ENCODE assay signal across 13 cellular contexts in the genomic region with DNA sequence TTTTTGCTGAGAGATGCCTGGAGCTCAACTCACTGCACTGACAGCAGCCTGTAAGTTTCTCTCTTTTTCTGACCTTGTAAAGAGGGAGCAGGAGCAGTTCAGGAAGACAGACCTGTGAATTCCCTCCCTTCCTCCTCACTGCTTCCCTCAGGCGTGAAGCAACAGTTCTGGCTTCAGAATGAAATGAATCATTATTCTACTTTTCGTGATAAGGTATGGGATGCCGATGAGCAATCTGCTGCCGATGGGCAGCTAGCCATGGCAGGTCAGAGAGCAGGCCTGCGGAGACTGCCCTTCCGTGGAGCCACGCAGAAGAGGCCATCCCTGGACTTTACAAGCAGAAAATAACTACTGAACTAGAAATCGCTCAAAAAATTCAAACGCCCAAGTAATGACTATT.
DNase-seq lines count a peak whose midpoint lies in the region; ATAC-seq and TF ChIP-seq lines count a peak whose summit lies in the region.
"Had no signal": no experiment of that assay in that cellular context is flagged by ENCODE, and none has a peak within 500 bp of the region (broad histone marks: within the 10 kb centered on the region; RNA-seq: fewer than 3 reads in every experiment).

No MANE protein-coding gene starts in this region.

- no peaks in the 10 kb centered on the region for H3K36me3 ChIP-seq in RWPE2 (ENCODE audit: low read depth)
- H3K36me3 ChIP-seq: sigmoid colon had no signal

- no peak overlapping the region for H3K4me3 ChIP-seq in RWPE2 (ENCODE audit: severe bottlenecking)
- H3K4me3 ChIP-seq: sigmoid colon, testis had no signal

- H3K27ac ChIP-seq in RWPE2 (ENCODE audit: poor library complexity, severe bottlenecking): no peak overlapping the region
- H3K27ac ChIP-seq: sigmoid colon, testis had no signal

- TF ChIP-seq CTCF in RWPE2 (IDR thresholded peaks at IDR 0.05; ENCODE audit: poor library complexity, severe bottlenecking): no peak

- H3K27me3 ChIP-seq in RWPE2 (ENCODE audit: insufficient read depth, poor library complexity, severe bottlenecking): no peaks in the 10 kb centered on the region
- H3K27me3 ChIP-seq: sigmoid colon, testis had no signal

- peak; percentile 99 for ATAC-seq in RWPE2 (ENCODE audit: low read depth)
- ATAC-seq in stimulated activated naive CD8-positive, alpha-beta T cell treated with anti-CD3 and anti-CD28 coated beads, Interleukin-15, amount 100 ng/mL, for 72 hours: no peak
- ATAC-seq in GM21528 (IDR thresholded peaks at IDR 0.05; ENCODE audit: low FRiP score, unreplicated experiment): no peak
- ATAC-seq: activated CD4-positive, CD25-positive, alpha-beta regulatory T cell treated with anti-CD3 and anti-CD28 coated beads, Interleukin-2, amount 50 U/mL, for 24 hours had no signal

- H3K9me3 ChIP-seq in RWPE2 (ENCODE audit: severe bottlenecking): no peaks in the 10 kb centered on the region
- H3K9me3 ChIP-seq: sigmoid colon, SK-N-SH, testis had no signal

- H3K27me3 Mint-ChIP-seq in stimulated activated naive CD8-positive, alpha-beta T cell treated with anti-CD3 and anti-CD28 coated beads, Interleukin-15, amount 100 ng/mL, for 72 hours: no peaks in the 10 kb centered on the region

- no peak overlapping the region for H3K4me3 Mint-ChIP-seq in stimulated activated naive CD8-positive, alpha-beta T cell treated with anti-CD3 and anti-CD28 coated beads, Interleukin-15, amount 100 ng/mL, for 72 hours
- H3K4me3 Mint-ChIP-seq: immature natural killer cell had no signal

- DNase-seq in HS-27A (ENCODE audit: low read depth) (peak; percentile 7), RWPE2 (ENCODE audit: low spot score) (peak; percentile 66), fibroblast of peridontal ligament (ENCODE audit: extremely low read depth) (peak; percentile 2), retina (peak; percentile 33), HUDEP-2 (lab: John Stamatoyannopoulos, UW; ENCODE audit: unreplicated experiment in 76 of 76) (no peak)
- DNase-seq in stimulated activated naive CD8-positive, alpha-beta T cell treated with anti-CD3 and anti-CD28 coated beads, Interleukin-15, amount 100 ng/mL, for 72 hours: no peak
- DNase-seq: immature natural killer cell, NCI-H774, sigmoid colon, SK-N-SH, testis had no signal

- H3K4me1 Mint-ChIP-seq in stimulated activated naive CD8-positive, alpha-beta T cell treated with anti-CD3 and anti-CD28 coated beads, Interleukin-15, amount 100 ng/mL, for 72 hours: no peaks in the 10 kb centered on the region
- H3K4me1 Mint-ChIP-seq: immature natural killer cell had no signal

- no peak overlapping the region for H3K27ac Mint-ChIP-seq in stimulated activated naive CD8-positive, alpha-beta T cell treated with anti-CD3 and anti-CD28 coated beads, Interleukin-15, amount 100 ng/mL, for 72 hours
- H3K27ac Mint-ChIP-seq: immature natural killer cell had no signal

- H3K9me3 Mint-ChIP-seq in stimulated activated naive CD8-positive, alpha-beta T cell treated with anti-CD3 and anti-CD28 coated beads, Interleukin-15, amount 100 ng/mL, for 72 hours: no peaks in the 10 kb centered on the region

- peaks cover 9% of the 10 kb centered on the region for H3K4me1 ChIP-seq in RWPE2 (ENCODE audit: insufficient read depth, poor library complexity, severe bottlenecking)
- H3K4me1 ChIP-seq: sigmoid colon, testis had no signal

Comparison
In these comparisons a context has a peak if more than half of its experiments do, and no peak if none do; other contexts are left out.
1. DNase-seq: peak in HS-27A (single experiment), RWPE2 (single experiment), fibroblast of peridontal ligament (single experiment) and retina (single experiment); none in HUDEP-2 (0 of 76) and stimulated activated naive CD8-positive, alpha-beta T cell treated with anti-CD3 and anti-CD28 coated beads, Interleukin-15, amount 100 ng/mL, for 72 hours (0 of 2).